ENCODE assay signal across 7 cellular contexts in the genomic region with DNA sequence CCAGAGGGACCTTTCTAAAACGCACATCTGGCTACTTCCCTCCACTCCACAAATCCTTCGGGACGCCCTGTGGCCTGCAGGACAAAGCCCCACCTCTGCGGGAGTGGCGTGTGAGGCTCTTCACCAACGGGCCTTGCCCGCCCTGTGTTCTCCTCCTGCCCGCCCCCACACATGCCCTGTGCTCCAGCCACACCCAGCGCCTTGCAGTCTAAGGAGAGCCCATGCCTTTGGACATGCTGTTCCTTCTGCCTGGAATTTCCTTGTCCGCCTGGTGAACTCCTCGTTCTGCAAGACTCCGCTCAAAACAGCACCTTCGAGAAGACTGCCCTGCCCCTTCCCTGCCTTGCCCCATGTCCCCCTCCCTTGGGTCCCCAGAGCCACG. TPM values are rescaled to one million over a fixed set of nuclear protein-coding genes. Genes with fewer than 3 reads are reported as not detected.
DNase-seq lines count a peak whose midpoint lies in the region; ATAC-seq lines count a peak whose summit lies in the region.
"Had no signal": no experiment of that assay in that cellular context is flagged by ENCODE, and none has a peak within 500 bp of the region (broad histone marks: within the 10 kb centered on the region; RNA-seq: fewer than 3 reads in every experiment).

No MANE protein-coding gene starts in this region.

- no peaks in the 10 kb centered on the region for H3K27me3 Mint-ChIP-seq in CD4-positive, alpha-beta memory T cell

- no peaks in the 10 kb centered on the region for H3K9me3 ChIP-seq in CD4-positive, alpha-beta memory T cell (ENCODE audit: control insufficient read depth in 1 of 2, low read length in 2 of 2)
- H3K9me3 ChIP-seq in mucosa of rectum (ENCODE audit: control insufficient read depth in 2 of 2, low read length in 2 of 2), result no peaks in the 10 kb centered on the region

- CTCF ChIA-PET in CD4-positive, alpha-beta memory T cell (lab: Charles Lee; ENCODE audit: partially characterized antibody), result no interaction called here

- H3K4me1 ChIP-seq in CD4-positive, alpha-beta memory T cell (ENCODE audit: insufficient read depth, low read length), result peaks cover 6% of the 10 kb centered on the region
- peaks cover 18 to 20% of the 10 kb centered on the region in 2 donors for H3K4me1 ChIP-seq in mucosa of rectum (ENCODE audit: control insufficient read depth in 2 of 2, insufficient read depth in 2 of 2, low read length in 2 of 2)

- H3K36me3 Mint-ChIP-seq in CD4-positive, alpha-beta memory T cell, result peaks cover 65 to 92% of the 10 kb centered on the region in 2 donors

- no peak overlapping the region for H3K4me3 ChIP-seq in CD4-positive, alpha-beta memory T cell (ENCODE audit: low read length in 2 of 2)
- H3K4me3 ChIP-seq in mucosa of rectum (ENCODE audit: low read length in 2 of 2), result peak overlapping the region in 1 of 2 donors; percentile 13

- peaks cover 11 to 28% (median 23%) of the 10 kb centered on the region in 4 donors for H3K4me1 Mint-ChIP-seq in CD4-positive, alpha-beta memory T cell

- POLR2A ChIA-PET in CD4-positive, alpha-beta memory T cell (lab: Charles Lee; ENCODE audit: partially characterized antibody), result interaction anchor here (3.3 to 6.1 kb wide), 2 partner anchors 7 to 16 kb away, joined by 15 to 38 read pairs; a partner anchor contains a TSS

- H3K9ac ChIP-seq in mucosa of rectum (ENCODE audit: low read depth in 1 of 2, low read length in 2 of 2), result peak overlapping the region; percentile 68 to 69

- intact Hi-C loops in CD4-positive, alpha-beta memory T cell (cut with micrococcal nuclease), result loop anchor here (10.0 kb wide), 1 partner anchor 235 kb away; a partner anchor contains a TSS

- DNase-seq in CD4-positive, alpha-beta memory T cell, result peak in 1 of 5 donors; percentile 16
- DNase-seq in amniotic epithelial cell (ENCODE audit: low read depth), result peak; percentile 85
- no peak for DNase-seq in NCI-H2107 treated with DMSO at 0.1 percent for 48 hours (lab: John Stamatoyannopoulos, UW; ENCODE audit: unreplicated experiment)
- DNase-seq in hypothalamus (lab: John Stamatoyannopoulos, UW), result no peak
- DNase-seq: activated CD4-positive, CD25-positive, alpha-beta regulatory T cell treated with anti-CD3 and anti-CD28 coated beads, Interleukin-2, amount 50 U/mL, for 72 hours had no signal

- peaks cover 0 to 10% (median 0%) of the 10 kb centered on the region in 8 donors for H3K9me3 Mint-ChIP-seq in CD4-positive, alpha-beta memory T cell

- no peak overlapping the region for H3K27ac ChIP-seq in CD4-positive, alpha-beta memory T cell (ENCODE audit: low read depth, low read length)
- H3K27ac ChIP-seq in mucosa of rectum (ENCODE audit: low read depth in 2 of 2, low read length in 2 of 2), result peak overlapping the region; percentile 94 to 96

- peak overlapping the region in 4 of 7 donors; percentile 55 to 83 (median 75) for H3K27ac Mint-ChIP-seq in CD4-positive, alpha-beta memory T cell

- no peak for ATAC-seq in HG03196 (IDR thresholded peaks at IDR 0.05; ENCODE audit: unreplicated experiment)

- no peaks in the 10 kb centered on the region for H3K27me3 ChIP-seq in CD4-positive, alpha-beta memory T cell (ENCODE audit: insufficient read depth, low read length)
- no peaks in the 10 kb centered on the region for H3K27me3 ChIP-seq in mucosa of rectum (ENCODE audit: control insufficient read depth in 2 of 2, insufficient read depth in 2 of 2, low read length in 2 of 2)

- peaks cover 80% of the 10 kb centered on the region for H3K36me3 ChIP-seq in CD4-positive, alpha-beta memory T cell (ENCODE audit: insufficient read depth, low read length)
- H3K36me3 ChIP-seq in mucosa of rectum (ENCODE audit: control insufficient read depth in 2 of 2, insufficient read depth in 2 of 2, low read length in 2 of 2), result peaks cover 82 to 95% of the 10 kb centered on the region in 2 donors

- H3K4me3 Mint-ChIP-seq in CD4-positive, alpha-beta memory T cell, result peak overlapping the region in 1 of 8 donors; percentile 57

RNA-seq across cellular contexts. Expression of a gene that starts 7.4 kb away (rescaled TPM):
- total RNA-seq in CD4-positive, alpha-beta memory T cell, result 10 to 100 TPM; 83.0 to 86.8 TPM
- 100 to 1,000 TPM; 268 to 270 TPM for polyA plus RNA-seq in CD4-positive, alpha-beta memory T cell

RNA-seq across cellular contexts. Expression of a gene that starts 17.2 kb away (rescaled TPM):
- total RNA-seq in CD4-positive, alpha-beta memory T cell, result 1,000 to 10,000 TPM; 1,118 to 1,137 TPM
- polyA plus RNA-seq in CD4-positive, alpha-beta memory T cell, result 100 to 1,000 TPM in 1 of 2 donors, 10 to 100 TPM in 1; 11.8 to 132 TPM

RNA-seq across cellular contexts. Expression of a gene that starts 17.7 kb away (rescaled TPM):
- total RNA-seq in CD4-positive, alpha-beta memory T cell, result not detected
- not detected for polyA plus RNA-seq in CD4-positive, alpha-beta memory T cell

RNA-seq across cellular contexts. Expression of a gene that starts 28.6 kb away (rescaled TPM):
- total RNA-seq in CD4-positive, alpha-beta memory T cell, result not detected
- polyA plus RNA-seq in CD4-positive, alpha-beta memory T cell, result not detected

RNA-seq across cellular contexts. Expression of a gene that starts 47.4 kb away (rescaled TPM):
- total RNA-seq in CD4-positive, alpha-beta memory T cell, result 1 to 10 TPM in 1 of 2 experiments, under 1 TPM in 1; 0.96 to 2.6 TPM
- 10 to 100 TPM in 1 of 2 donors, 1 to 10 TPM in 1; 6.2 to 11.5 TPM for polyA plus RNA-seq in CD4-positive, alpha-beta memory T cell
